Comparison of ENCODE assay signal across 8 cellular contexts in genomic region chr3:129278439-129278969, GRCh38. TPM values are rescaled to one million over a fixed set of nuclear protein-coding genes. Genes with fewer than 3 reads are reported as not detected.
DNase-seq lines count a peak whose midpoint lies in the region; ATAC-seq and TF ChIP-seq lines count a peak whose summit lies in the region.

Gene HMCES, plus strand, starts transcription at chr3:129278870. Its CDS starts 863 bp downstream, at chr3:129279733.

- peaks cover 40% of the 10 kb centered on the region for H3K36me3 Mint-ChIP-seq in central memory CD8-positive, alpha-beta T cell (ENCODE audit: insufficient read depth)

- no peaks in the 10 kb centered on the region for H3K9me3 ChIP-seq in spleen

- peak within 1 kb of the TSS; percentile 49 to 93 (median 74) for H3K4me3 ChIP-seq in spleen

- peak within 1 kb of the TSS; percentile 89 for H3K27ac ChIP-seq in 22Rv1
- H3K27ac ChIP-seq in spleen, result peak within 1 kb of the TSS; percentile 89 to 98 (median 94)

- ATAC-seq in GM18909 (IDR thresholded peaks at IDR 0.05; ENCODE audit: poor library complexity, unreplicated experiment) (peak; percentile 49), HG03280 (IDR thresholded peaks at IDR 0.05; ENCODE audit: unreplicated experiment) (peak; percentile 50)
- ATAC-seq in central memory CD8-positive, alpha-beta T cell (replicated peaks; ENCODE audit: extremely low read depth, poor library complexity, severe bottlenecking), result peak; percentile 92

- H3K4me3 Mint-ChIP-seq in central memory CD8-positive, alpha-beta T cell, result peak within 1 kb of the TSS; percentile 88

- TF ChIP-seq POLR2A in spleen (IDR thresholded peaks at IDR 0.05), result no peak

- H3K27me3 ChIP-seq in spleen (replicated peaks in 1 of 7), result no peaks in the 10 kb centered on the region

- H3K27me3 Mint-ChIP-seq in central memory CD8-positive, alpha-beta T cell, result no peaks in the 10 kb centered on the region

- no peaks in the 10 kb centered on the region for H3K9me3 Mint-ChIP-seq in central memory CD8-positive, alpha-beta T cell

- intact Hi-C loops in spleen (cut with DNase I; ENCODE audit: low total_unique reads), result no loop called here

- peak; percentile 79 for DNase-seq in NCI-H460 (ENCODE audit: extremely low read depth, low read depth)
- peak; percentile 96 for DNase-seq in activated CD4-positive, CD25-positive, alpha-beta regulatory T cell treated with anti-CD3 and anti-CD28 coated beads, Interleukin-2, amount 50 U/mL, for 72 hours
- DNase-seq in central memory CD8-positive, alpha-beta T cell (ENCODE audit: low spot score in 2 of 2), result peak; percentile 87
- DNase-seq in inferior parietal cortex (ENCODE audit: extremely low spot score), result peak; percentile 83
- peak; percentile 99 for DNase-seq in spleen

- H3K4me1 ChIP-seq in spleen, result peaks cover 43 to 80% (median 63%) of the 10 kb centered on the region in 6 donors

- TF ChIP-seq CTCF in 22Rv1 (IDR thresholded peaks at IDR 0.05) (no peak), spleen (IDR thresholded peaks at IDR 0.05 in 8 of 11, conservative IDR thresholded peaks at IDR 0.05 in 3 of 11) (peak in 2 of 11 experiments; percentile 30 to 32)

- WGBS in spleen, 5 donors, result 1 to 2% (median 1%) methylated on average over 25 to 44 of the region's 44 CpGs

- H3K27ac Mint-ChIP-seq in central memory CD8-positive, alpha-beta T cell (ENCODE audit: low read depth), result peak within 1 kb of the TSS; percentile 95

- H3K4me1 Mint-ChIP-seq in central memory CD8-positive, alpha-beta T cell, result peaks cover 38% of the 10 kb centered on the region

- peaks cover 0 to 45% (median 33%) of the 10 kb centered on the region in 6 donors for H3K36me3 ChIP-seq in spleen

RNA-seq across cellular contexts. Expression of gene HMCES, which starts in this region (rescaled TPM):
- 18.3 and 21.0 TPM in 2 replicates for total RNA-seq in NCI-H460 (2014; rRNA removed; shearing (Covaris generic))
- polyA plus RNA-seq in NCI-H460 (2014; cell fraction: nucleus; rRNA removed), result 16.5 and 23.8 TPM in 2 replicates
- total RNA-seq in spleen, result 10 to 100 TPM; 24.0 to 31.9 (median 30.7) TPM
- polyA plus RNA-seq in spleen, result 10 to 100 TPM; 16.1 to 60.7 (median 18.8) TPM

Comparison
In these comparisons a context has a peak if more than half of its experiments do, and no peak if none do; other contexts are left out.
1. Peak in every context shown above with its lines: DNase-seq, ATAC-seq, H3K4me3 ChIP-seq and H3K27ac ChIP-seq.